In genomic region chr5:55714339-55714738, GRCh38 we compare ENCODE assay signal across 2 cellular contexts.
TF ChIP-seq lines count a peak whose summit lies in the region.

No MANE protein-coding gene starts in this region.

TF ChIP-seq in A549, 52 proteins besides CTCF, POLR2A, EP300 and RAD21:
- TF ChIP-seq CEBPB (IDR thresholded peaks at IDR 0.05) (no peak), ZFP36 (IDR thresholded peaks at IDR 0.05; ENCODE audit: borderline replicate concordance, partially characterized antibody) (no peak), HES2 (IDR thresholded peaks at IDR 0.05) (no peak), SMC3 (IDR thresholded peaks at IDR 0.05) (0 out of 3 replicates have a peak, but pooled peaks have one; percentile 10), NFE2L2 (conservative IDR thresholded peaks at IDR 0.05; ENCODE audit: low read length) (no peak), SREBF2 (IDR thresholded peaks at IDR 0.05) (no peak), REST (IDR thresholded peaks at IDR 0.05) (no peak)

TF ChIP-seq in K562, 482 proteins besides CTCF, POLR2A, EP300 and RAD21:
- TF ChIP-seq ZFP91 (CRISPR knock-in tag; IDR thresholded peaks at IDR 0.05) (no peak), KLF1 (tag; IDR thresholded peaks at IDR 0.05) (no peak), OTX1 (CRISPR knock-in tag; IDR thresholded peaks at IDR 0.05) (no peak), SMC3 (conservative IDR thresholded peaks at IDR 0.05; ENCODE audit: insufficient read depth, low read depth, low read length) (no peak), ZNF324 (CRISPR knock-in tag; IDR thresholded peaks at IDR 0.05) (no peak), POLR3A (IDR thresholded peaks at IDR 0.05; ENCODE audit: borderline replicate concordance, extremely low read depth, insufficient read depth, insufficient read length) (no peak)
TF ChIP-seq in K562: peak in this region for 0.
